ENCODE assay signal across 23 cellular contexts in genomic region chr2:179238027-179238426, GRCh38.
"Had no signal": no experiment of that assay in that cellular context is flagged by ENCODE, and none has a peak within 500 bp of the region (broad histone marks: within the 10 kb centered on the region; RNA-seq: fewer than 3 reads in every experiment).

No MANE protein-coding gene starts in this region.

- H3K27ac ChIP-seq: brain microvascular endothelial cell had no signal

- H3K4me3 Mint-ChIP-seq: activated CD4-positive, alpha-beta memory T cell treated with anti-CD3 and anti-CD28 coated beads for 36 hours; activated CD4-positive, alpha-beta T cell treated with anti-CD3 and anti-CD28 coated beads, Interleukin-2, amount 10 ng/mL, durations not matched to agents 7 days and 5 days; activated naive CD4-positive, alpha-beta T cell treated with anti-CD3 and anti-CD28 coated beads, Interleukin-2, amount 10 ng/mL, durations not matched to agents 7 days and 5 days; activated naive CD8-positive, alpha-beta T cell treated with anti-CD3 and anti-CD28 coated beads for 36 hours; activated T-cell treated with anti-CD3 and anti-CD28 coated beads, Interleukin-2, amount 50 U/mL, for 4 hours; T-helper 17 cell had no signal

- H3K36me3 ChIP-seq: brain microvascular endothelial cell had no signal

- H3K27me3 ChIP-seq: brain microvascular endothelial cell had no signal

- H3K27me3 Mint-ChIP-seq: activated CD4-positive, alpha-beta memory T cell treated with anti-CD3 and anti-CD28 coated beads for 36 hours; activated CD4-positive, alpha-beta T cell treated with anti-CD3 and anti-CD28 coated beads, Interleukin-2, amount 10 ng/mL, durations not matched to agents 7 days and 5 days; activated naive CD4-positive, alpha-beta T cell treated with anti-CD3 and anti-CD28 coated beads, Interleukin-2, amount 10 ng/mL, durations not matched to agents 7 days and 5 days; activated naive CD8-positive, alpha-beta T cell treated with anti-CD3 and anti-CD28 coated beads for 36 hours; T-helper 17 cell had no signal

- H3K9me3 Mint-ChIP-seq: activated CD4-positive, alpha-beta memory T cell treated with anti-CD3 and anti-CD28 coated beads for 36 hours; activated CD4-positive, alpha-beta T cell treated with anti-CD3 and anti-CD28 coated beads, Interleukin-2, amount 10 ng/mL, durations not matched to agents 7 days and 5 days; activated naive CD4-positive, alpha-beta T cell treated with anti-CD3 and anti-CD28 coated beads, Interleukin-2, amount 10 ng/mL, durations not matched to agents 7 days and 5 days; activated naive CD8-positive, alpha-beta T cell treated with anti-CD3 and anti-CD28 coated beads for 36 hours; activated T-cell treated with anti-CD3 and anti-CD28 coated beads, Interleukin-2, amount 50 U/mL, for 4 hours had no signal

- ATAC-seq: activated T-cell treated with anti-CD3 and anti-CD28 coated beads, Interleukin-2, amount 50 U/mL, for 4 hours; T-helper 17 cell had no signal

- H3K27ac Mint-ChIP-seq: activated CD4-positive, alpha-beta memory T cell treated with anti-CD3 and anti-CD28 coated beads for 36 hours; activated CD4-positive, alpha-beta T cell treated with anti-CD3 and anti-CD28 coated beads, Interleukin-2, amount 10 ng/mL, durations not matched to agents 7 days and 5 days; activated naive CD4-positive, alpha-beta T cell treated with anti-CD3 and anti-CD28 coated beads, Interleukin-2, amount 10 ng/mL, durations not matched to agents 7 days and 5 days; activated naive CD8-positive, alpha-beta T cell treated with anti-CD3 and anti-CD28 coated beads for 36 hours; T-helper 17 cell had no signal

- H3K36me3 Mint-ChIP-seq: activated CD4-positive, alpha-beta memory T cell treated with anti-CD3 and anti-CD28 coated beads for 36 hours; activated naive CD8-positive, alpha-beta T cell treated with anti-CD3 and anti-CD28 coated beads for 36 hours had no signal

- DNase-seq: activated CD4-positive, alpha-beta memory T cell treated with anti-CD3 and anti-CD28 coated beads for 36 hours; activated CD4-positive, alpha-beta T cell treated with anti-CD3 and anti-CD28 coated beads, Interleukin-2, amount 10 ng/mL, durations not matched to agents 7 days and 5 days; activated CD4-positive, CD25-positive, alpha-beta regulatory T cell; activated CD8-positive, alpha-beta memory T cell treated with anti-CD3 and anti-CD28 coated beads for 24 hours; activated gamma-delta T cell treated with Interleukin-2 at 50 U/mL for 16 hours; activated naive CD4-positive, alpha-beta T cell treated with anti-CD3 and anti-CD28 coated beads, Interleukin-2, amount 10 ng/mL, durations not matched to agents 7 days and 5 days; activated naive CD8-positive, alpha-beta T cell treated with anti-CD3 and anti-CD28 coated beads for 36 hours; activated T-cell treated with anti-CD3 and anti-CD28 coated beads, Interleukin-2, amount 50 U/mL, for 4 hours; brain microvascular endothelial cell; cerebellar nuclear complex; Kasumi-1; KBM-7; NCI-H1048; NCI-H146; NCI-H2029; NCI-H2107; NCI-H226; NCI-H526; NCI-H82; SHP77; T-helper 17 cell; T-helper 9 cell had no signal

- FAIRE-seq: RCC 7860 had no signal
